Comparison of ENCODE assay signal across 17 cellular contexts in the genomic region with DNA sequence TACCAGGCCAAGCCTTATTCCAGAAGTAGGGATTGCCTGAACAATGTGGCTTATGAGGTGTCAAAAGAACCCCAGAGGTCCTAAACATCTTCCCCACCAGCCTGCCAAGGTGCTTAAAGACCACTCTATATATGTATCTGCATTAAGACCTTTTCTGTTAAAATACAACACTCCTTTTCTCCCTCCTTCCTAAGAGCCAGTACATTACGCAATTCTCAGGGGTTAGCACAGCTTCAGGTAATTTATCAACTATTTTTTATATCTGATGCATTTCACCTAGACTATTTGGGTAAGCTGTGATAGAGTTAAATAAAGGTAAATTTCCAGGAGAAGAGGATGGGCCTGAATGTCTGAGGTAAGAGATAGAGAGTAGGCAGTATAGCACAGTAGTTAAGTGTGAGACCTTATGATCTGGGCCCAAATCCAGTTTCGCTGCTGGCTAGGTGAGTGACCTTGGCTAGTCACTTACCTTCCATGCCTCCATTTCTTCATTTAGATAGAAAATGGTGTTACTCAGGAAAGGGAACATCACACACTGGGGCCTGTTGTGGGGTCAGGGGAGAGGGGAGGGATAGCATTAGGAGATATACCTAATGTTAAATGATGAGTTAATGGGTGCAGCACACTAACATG. TPM values are rescaled to one million over a fixed set of nuclear protein-coding genes. Genes with fewer than 3 reads are reported as not detected.
A peak's percentile ranks its signal among the peaks of the same experiment; 100 is the strongest.
DNase-seq lines count a peak whose midpoint lies in the region; ATAC-seq and TF ChIP-seq lines count a peak whose summit lies in the region.
"Had no signal": no experiment of that assay in that cellular context is flagged by ENCODE, and none has a peak within 500 bp of the region (broad histone marks: within the 10 kb centered on the region; RNA-seq: fewer than 3 reads in every experiment).

No MANE protein-coding gene starts in this region.

- H3K27me3 ChIP-seq in ACC112 (ENCODE audit: insufficient read depth, low read length) (no peaks in the 10 kb centered on the region), body of pancreas (no peaks in the 10 kb centered on the region), spleen (replicated peaks in 1 of 7) (peaks cover 2 to 70% (median 23%) of the 10 kb centered on the region in 7 donors)
- H3K27me3 ChIP-seq: tibial nerve had no signal

- H3K4me3 ChIP-seq in ACC112 (ENCODE audit: low read depth, low read length) (no peak overlapping the region), body of pancreas (no peak overlapping the region), spleen (no peak overlapping the region)

- H3K4me1 Mint-ChIP-seq in neural crest cell = peaks cover 38% of the 10 kb centered on the region
- peaks cover 20% of the 10 kb centered on the region for H3K4me1 Mint-ChIP-seq in activated T-helper 2 cell treated with anti-CD3 and anti-CD28 coated beads, Interferon-gamma antibody, Interleukin-2, Interleukin-4, amounts not matched to agents 10 μg/mL and 5 μg/mL and 100 μg/mL, durations not matched to agents 14 hours and 24 hours and 36 hours (ENCODE audit: low read depth)

- H3K36me3 Mint-ChIP-seq in neural crest cell (ENCODE audit: low read depth) = no peaks in the 10 kb centered on the region
- H3K36me3 Mint-ChIP-seq in activated T-helper 2 cell treated with anti-CD3 and anti-CD28 coated beads, Interferon-gamma antibody, Interleukin-2, Interleukin-4, amounts not matched to agents 10 μg/mL and 5 μg/mL and 100 μg/mL, durations not matched to agents 14 hours and 24 hours and 36 hours (ENCODE audit: low read depth) = no peaks in the 10 kb centered on the region

- H3K79me2 ChIP-seq in ACC112 (ENCODE audit: control insufficient read depth, insufficient read depth, low read length, unreplicated experiment) = peaks cover 76% of the 10 kb centered on the region

- H3K9me3 ChIP-seq in body of pancreas (no peaks in the 10 kb centered on the region), spleen (no peaks in the 10 kb centered on the region)
- H3K9me3 ChIP-seq: neutrophil, tibial nerve had no signal

- H3K4me1 ChIP-seq in ACC112 (ENCODE audit: control insufficient read depth, insufficient read depth, low read length, unreplicated experiment) (peaks cover 56% of the 10 kb centered on the region), body of pancreas (peaks cover 25% of the 10 kb centered on the region), spleen (peaks cover 0 to 43% (median 29%) of the 10 kb centered on the region in 6 donors)

- H3K27ac ChIP-seq in ACC112 (ENCODE audit: low read depth, low read length) = peak overlapping the region; percentile 35
- peak overlapping the region in 2 of 4 donors; percentile 5 to 38 for H3K27ac ChIP-seq in body of pancreas
- H3K27ac ChIP-seq in spleen = no peak overlapping the region
- H3K27ac ChIP-seq: neutrophil had no signal

- 42 to 59% methylated on average over 2 of the region's 2 CpGs for WGBS in body of pancreas, 2 donors
- WGBS in spleen, 5 donors = 95 to 98% (median 97%) methylated on average over 2 of the region's 2 CpGs

- TF ChIP-seq POLR2A in body of pancreas (IDR thresholded peaks at IDR 0.05) = no peak
- TF ChIP-seq POLR2A in spleen (IDR thresholded peaks at IDR 0.05) = no peak

- no peak overlapping the region for H3K27ac Mint-ChIP-seq in neural crest cell (ENCODE audit: unreplicated experiment)
- no peak overlapping the region for H3K27ac Mint-ChIP-seq in activated T-helper 2 cell treated with anti-CD3 and anti-CD28 coated beads, Interferon-gamma antibody, Interleukin-2, Interleukin-4, amounts not matched to agents 10 μg/mL and 5 μg/mL and 100 μg/mL, durations not matched to agents 14 hours and 24 hours and 36 hours
- H3K27ac Mint-ChIP-seq: effector memory CD8-positive, alpha-beta T cell had no signal

- TF ChIP-seq CTCF in body of pancreas (IDR thresholded peaks at IDR 0.05) (no peak), neural crest cell (conservative IDR thresholded peaks at IDR 0.05) (no peak), spleen (IDR thresholded peaks at IDR 0.05 in 8 of 11, conservative IDR thresholded peaks at IDR 0.05 in 3 of 11) (no peak)

- H3K9me3 Mint-ChIP-seq in neural crest cell = no peaks in the 10 kb centered on the region
- H3K9me3 Mint-ChIP-seq in activated T-helper 2 cell treated with anti-CD3 and anti-CD28 coated beads, Interferon-gamma antibody, Interleukin-2, Interleukin-4, amounts not matched to agents 10 μg/mL and 5 μg/mL and 100 μg/mL, durations not matched to agents 14 hours and 24 hours and 36 hours = no peaks in the 10 kb centered on the region
- H3K9me3 Mint-ChIP-seq: effector memory CD8-positive, alpha-beta T cell had no signal

- DNase-seq in HCEC 1CT (peak; percentile 24), body of pancreas (peak in 3 of 4 donors; percentile 31 to 56 (median 51)), neural crest cell (ENCODE audit: low read depth, low spot score) (no peak), cerebellar nuclear complex (lab: John Stamatoyannopoulos, UW) (no peak), NCI-H1694 treated with DMSO at 0.1 percent for 48 hours (lab: John Stamatoyannopoulos, UW) (no peak), spleen (no peak)
- DNase-seq in activated T-helper 2 cell treated with anti-CD3 and anti-CD28 coated beads, Interferon-gamma antibody, Interleukin-2, Interleukin-4, amounts not matched to agents 10 μg/mL and 5 μg/mL and 100 μg/mL, durations not matched to agents 14 hours and 24 hours and 36 hours (ENCODE audit: low spot score) = no peak
- DNase-seq: activated CD4-positive, CD25-positive, alpha-beta regulatory T cell treated with anti-CD3 and anti-CD28 coated beads, Interleukin-2, amount 50 U/mL, for 72 hours; DMS79 treated with DMSO at 0.1 percent for 48 hours; effector memory CD8-positive, alpha-beta T cell; NCI-H1436 treated with DMSO at 0.1 percent for 48 hours; NCI-H524; stimulated activated CD4-positive, alpha-beta T cell treated with anti-CD3 and anti-CD28 coated beads, Interleukin-15, amount 100 ng/mL, for 24 hours had no signal

- no peaks in the 10 kb centered on the region for H3K36me3 ChIP-seq in ACC112 (ENCODE audit: insufficient read depth, low read length)
- H3K36me3 ChIP-seq in body of pancreas (replicated peaks in 1 of 2; ENCODE audit: insufficient read depth in 1 of 2, low read depth in 2 of 2) = no peaks in the 10 kb centered on the region
- no peaks in the 10 kb centered on the region for H3K36me3 ChIP-seq in spleen
- H3K36me3 ChIP-seq: neutrophil, tibial nerve had no signal

- H2AFZ ChIP-seq in ACC112 (ENCODE audit: low read length, unreplicated experiment) = no peak overlapping the region

- no peak for ATAC-seq in body of pancreas
- ATAC-seq: effector memory CD8-positive, alpha-beta T cell; PC-3 had no signal

- intact Hi-C loops in body of pancreas (cut with DNase I) = no loop called here
- intact Hi-C loops in activated T-helper 2 cell treated with anti-CD3 and anti-CD28 coated beads, Interferon-gamma antibody, Interleukin-2, Interleukin-4, amounts not matched to agents 10 μg/mL and 5 μg/mL and 100 μg/mL, durations not matched to agents 14 hours and 24 hours and 36 hours (cut with micrococcal nuclease) = loop anchor here (5.0 kb wide), 3 partner anchors 47 to 278 kb away; a partner anchor contains a TSS
- intact Hi-C loops in spleen (cut with DNase I; ENCODE audit: low total_unique reads) = no loop called here

- H3K4me3 Mint-ChIP-seq in neural crest cell = peak overlapping the region; percentile 83
- H3K4me3 Mint-ChIP-seq in activated T-helper 2 cell treated with anti-CD3 and anti-CD28 coated beads, Interferon-gamma antibody, Interleukin-2, Interleukin-4, amounts not matched to agents 10 μg/mL and 5 μg/mL and 100 μg/mL, durations not matched to agents 14 hours and 24 hours and 36 hours (ENCODE audit: low read depth) = no peak overlapping the region

- H3K27me3 Mint-ChIP-seq in neural crest cell (ENCODE audit: low read depth) = peaks cover 30% of the 10 kb centered on the region
- H3K27me3 Mint-ChIP-seq in activated T-helper 2 cell treated with anti-CD3 and anti-CD28 coated beads, Interferon-gamma antibody, Interleukin-2, Interleukin-4, amounts not matched to agents 10 μg/mL and 5 μg/mL and 100 μg/mL, durations not matched to agents 14 hours and 24 hours and 36 hours (ENCODE audit: low read depth) = peaks cover 60% of the 10 kb centered on the region

RNA-seq across cellular contexts. Expression of a gene that starts 5.1 kb away (rescaled TPM):
- 100 to 1,000 TPM in 1 of 2 donors, 10 to 100 TPM in 1; 63.3 to 135 TPM for total RNA-seq in body of pancreas
- total RNA-seq in neural crest cell = 12.3 and 13.5 TPM in 2 replicates
- total RNA-seq in activated T-helper 2 cell treated with anti-CD3 and anti-CD28 coated beads, Interferon-gamma antibody, Interleukin-2, Interleukin-4, amounts not matched to agents 10 μg/mL and 5 μg/mL and 100 μg/mL, durations not matched to agents 14 hours and 24 hours and 36 hours = 1.2 and 1.6 TPM in 2 replicates
- 100 to 1,000 TPM in 4 of 7 donors, 10 to 100 TPM in 3; 15.9 to 371 (median 148) TPM for total RNA-seq in spleen
- 10 to 100 TPM in 2 of 3 donors, 1 to 10 TPM in 1; 8.0 to 87.0 (median 74.5) TPM for polyA plus RNA-seq in spleen

Comparison
In these comparisons a context has a peak if more than half of its experiments do, and no peak if none do; other contexts are left out.
1. DNase-seq: peak in HCEC 1CT (single experiment) and body of pancreas (3 of 4); none in neural crest cell (single experiment), cerebellar nuclear complex (0 of 2), activated T-helper 2 cell treated with anti-CD3 and anti-CD28 coated beads, Interferon-gamma antibody, Interleukin-2, Interleukin-4, amounts not matched to agents 10 μg/mL and 5 μg/mL and 100 μg/mL, durations not matched to agents 14 hours and 24 hours and 36 hours (single experiment), NCI-H1694 treated with DMSO at 0.1 percent for 48 hours (single experiment) and spleen (single experiment).